33 cellular contexts compared by ENCODE assay signal in the genomic region with DNA sequence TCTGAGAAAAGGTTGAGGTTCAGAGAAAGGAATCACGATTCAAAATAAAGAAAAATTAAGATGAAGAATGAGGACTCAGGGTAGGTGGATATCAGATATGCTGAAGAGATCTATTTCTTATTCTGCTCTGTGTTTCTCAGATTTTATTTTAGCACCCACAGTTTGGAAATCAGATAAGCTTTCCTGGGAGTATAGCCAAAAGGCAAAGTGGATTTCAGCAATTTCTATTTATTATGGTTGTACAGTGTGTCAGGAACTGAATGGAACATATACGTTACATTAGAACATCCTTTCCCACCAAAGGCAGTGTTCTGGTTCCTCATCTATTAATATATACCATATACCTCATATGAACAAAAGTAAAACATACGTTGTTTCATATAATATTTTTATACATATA. TPM values are rescaled to one million over a fixed set of nuclear protein-coding genes. Genes with fewer than 3 reads are reported as not detected.
"Had no signal": no experiment of that assay in that cellular context is flagged by ENCODE, and none has a peak within 500 bp of the region (broad histone marks: within the 10 kb centered on the region; RNA-seq: fewer than 3 reads in every experiment).

No MANE protein-coding gene starts in this region.

- H3K27me3 Mint-ChIP-seq: activated CD4-positive, alpha-beta memory T cell treated with anti-CD3 and anti-CD28 coated beads for 36 hours; activated CD4-positive, alpha-beta T cell treated with anti-CD3 and anti-CD28 coated beads, Interleukin-2, amount 10 ng/mL, durations not matched to agents 24 days and 14 days; activated CD8-positive, alpha-beta memory T cell treated with anti-CD3 and anti-CD28 coated beads, Interleukin-2, amount 10 ng/mL, durations not matched to agents 7 days and 5 days; activated naive CD4-positive, alpha-beta T cell treated with anti-CD3 and anti-CD28 coated beads, Interleukin-2, amount 10 ng/mL, durations not matched to agents 7 days and 5 days; central memory CD8-positive, alpha-beta T cell; dendritic cell treated with granulocyte-macrophage colony-stimulating factor and Interleukin-4, amounts not matched to agents 40 ng/mL and 50 ng/mL, for 4 days; effector memory CD8-positive, alpha-beta T cell; T-helper 17 cell had no signal

- H3K36me3 Mint-ChIP-seq: activated CD4-positive, alpha-beta memory T cell treated with anti-CD3 and anti-CD28 coated beads for 36 hours; activated CD8-positive, alpha-beta memory T cell treated with anti-CD3 and anti-CD28 coated beads, Interleukin-2, amount 10 ng/mL, durations not matched to agents 7 days and 5 days; activated naive CD4-positive, alpha-beta T cell treated with anti-CD3 and anti-CD28 coated beads, Interleukin-2, amount 10 ng/mL, durations not matched to agents 7 days and 5 days; activated naive CD4-positive, alpha-beta T cell treated with anti-CD3 and anti-CD28 coated beads, Interleukin-2, amount 50 U/mL, for 72 hours; activated naive CD8-positive, alpha-beta T cell treated with anti-CD3 and anti-CD28 coated beads, Interleukin-2, amount 10 ng/mL, durations not matched to agents 7 days and 5 days had no signal

- H3K4me3 ChIP-seq: coronary artery, esophagus muscularis mucosa, gastrocnemius medialis, heart left ventricle had no signal

- H3K27me3 ChIP-seq: brain microvascular endothelial cell, esophagus muscularis mucosa, gastrocnemius medialis, heart left ventricle had no signal

- FAIRE-seq: astrocyte, bronchial epithelial cell had no signal

- H3K27ac Mint-ChIP-seq: activated CD4-positive, alpha-beta memory T cell treated with anti-CD3 and anti-CD28 coated beads for 36 hours; activated CD4-positive, alpha-beta T cell treated with anti-CD3 and anti-CD28 coated beads for 36 hours; activated CD4-positive, alpha-beta T cell treated with anti-CD3 and anti-CD28 coated beads, Interleukin-2, amount 10 ng/mL, durations not matched to agents 24 days and 14 days; activated CD8-positive, alpha-beta memory T cell treated with anti-CD3 and anti-CD28 coated beads, Interleukin-2, amount 10 ng/mL, durations not matched to agents 7 days and 5 days; activated CD8-positive, alpha-beta T cell treated with anti-CD3 and anti-CD28 coated beads, Interleukin-2, amount 10 ng/mL, durations not matched to agents 7 days and 5 days; activated naive CD4-positive, alpha-beta T cell treated with anti-CD3 and anti-CD28 coated beads, Interleukin-2, amount 10 ng/mL, durations not matched to agents 7 days and 5 days; activated naive CD4-positive, alpha-beta T cell treated with anti-CD3 and anti-CD28 coated beads, Interleukin-2, amount 50 U/mL, for 72 hours; activated naive CD8-positive, alpha-beta T cell treated with anti-CD3 and anti-CD28 coated beads, Interleukin-2, amount 10 ng/mL, durations not matched to agents 7 days and 5 days; activated T-helper 1 cell treated with anti-CD3 and anti-CD28 coated beads, Interleukin-12 subunit alpha, Interleukin-12 subunit beta, Interleukin-2, Interleukin-4 antibody, amounts not matched to agents 30 ng/mL and 10 ng/mL and 1 ng/mL, durations not matched to agents 14 hours and 24 hours and 36 hours; activated T-helper 2 cell treated with anti-CD3 and anti-CD28 coated beads, Interferon-gamma antibody, Interleukin-2, Interleukin-4, amounts not matched to agents 10 μg/mL and 5 μg/mL and 100 μg/mL, durations not matched to agents 14 hours and 24 hours and 36 hours; dendritic cell treated with granulocyte-macrophage colony-stimulating factor and Interleukin-4, amounts not matched to agents 40 ng/mL and 50 ng/mL, for 4 days; effector memory CD8-positive, alpha-beta T cell; T-helper 17 cell; T-helper 2 cell treated with Interferon-gamma antibody and Interleukin-4, amounts not matched to agents 5 μg/mL and 100 μg/mL, for 36 hours had no signal

- H3K4me3 Mint-ChIP-seq: activated CD4-positive, alpha-beta memory T cell treated with anti-CD3 and anti-CD28 coated beads for 36 hours; activated CD4-positive, alpha-beta T cell treated with anti-CD3 and anti-CD28 coated beads for 36 hours; activated CD4-positive, alpha-beta T cell treated with anti-CD3 and anti-CD28 coated beads, Interleukin-2, amount 10 ng/mL, durations not matched to agents 24 days and 14 days; activated CD8-positive, alpha-beta memory T cell treated with anti-CD3 and anti-CD28 coated beads, Interleukin-2, amount 10 ng/mL, durations not matched to agents 7 days and 5 days; activated CD8-positive, alpha-beta T cell treated with anti-CD3 and anti-CD28 coated beads, Interleukin-2, amount 10 ng/mL, durations not matched to agents 7 days and 5 days; activated naive CD4-positive, alpha-beta T cell treated with anti-CD3 and anti-CD28 coated beads, Interleukin-2, amount 10 ng/mL, durations not matched to agents 7 days and 5 days; activated naive CD8-positive, alpha-beta T cell treated with anti-CD3 and anti-CD28 coated beads, Interleukin-2, amount 10 ng/mL, durations not matched to agents 7 days and 5 days; activated T-helper 1 cell treated with anti-CD3 and anti-CD28 coated beads, Interleukin-12 subunit alpha, Interleukin-12 subunit beta, Interleukin-2, Interleukin-4 antibody, amounts not matched to agents 30 ng/mL and 10 ng/mL and 1 ng/mL, durations not matched to agents 14 hours and 24 hours and 36 hours; central memory CD8-positive, alpha-beta T cell; dendritic cell treated with granulocyte-macrophage colony-stimulating factor and Interleukin-4, amounts not matched to agents 40 ng/mL and 50 ng/mL, for 4 days; effector memory CD8-positive, alpha-beta T cell; T-helper 17 cell; T-helper 2 cell treated with Interferon-gamma antibody and Interleukin-4, amounts not matched to agents 5 μg/mL and 100 μg/mL, for 36 hours had no signal

- H3K9me3 Mint-ChIP-seq: activated CD4-positive, alpha-beta memory T cell treated with anti-CD3 and anti-CD28 coated beads for 36 hours; activated CD4-positive, alpha-beta T cell treated with anti-CD3 and anti-CD28 coated beads, Interleukin-2, amount 10 ng/mL, durations not matched to agents 24 days and 14 days; activated naive CD4-positive, alpha-beta T cell treated with anti-CD3 and anti-CD28 coated beads, Interleukin-2, amount 10 ng/mL, durations not matched to agents 7 days and 5 days; activated naive CD4-positive, alpha-beta T cell treated with anti-CD3 and anti-CD28 coated beads, Interleukin-2, amount 50 U/mL, for 72 hours; activated naive CD8-positive, alpha-beta T cell treated with anti-CD3 and anti-CD28 coated beads, Interleukin-2, amount 10 ng/mL, durations not matched to agents 7 days and 5 days; activated T-helper 1 cell treated with anti-CD3 and anti-CD28 coated beads, Interleukin-12 subunit alpha, Interleukin-12 subunit beta, Interleukin-2, Interleukin-4 antibody, amounts not matched to agents 30 ng/mL and 10 ng/mL and 1 ng/mL, durations not matched to agents 14 hours and 24 hours and 36 hours; activated T-helper 2 cell treated with anti-CD3 and anti-CD28 coated beads, Interferon-gamma antibody, Interleukin-2, Interleukin-4, amounts not matched to agents 10 μg/mL and 5 μg/mL and 100 μg/mL, durations not matched to agents 14 hours and 24 hours and 36 hours; central memory CD8-positive, alpha-beta T cell; dendritic cell treated with granulocyte-macrophage colony-stimulating factor and Interleukin-4, amounts not matched to agents 40 ng/mL and 50 ng/mL, for 4 days; effector memory CD8-positive, alpha-beta T cell; T-helper 2 cell treated with Interferon-gamma antibody and Interleukin-4, amounts not matched to agents 5 μg/mL and 100 μg/mL, for 36 hours had no signal

- H3K9me3 ChIP-seq: esophagus muscularis mucosa, gastrocnemius medialis, heart left ventricle had no signal

- ATAC-seq: activated CD4-positive, alpha-beta T cell treated with anti-CD3 and anti-CD28 coated beads for 36 hours; activated CD8-positive, alpha-beta memory T cell treated with anti-CD3 and anti-CD28 coated beads, Interleukin-2, amount 10 ng/mL, durations not matched to agents 7 days and 5 days; activated CD8-positive, alpha-beta T cell treated with anti-CD3 and anti-CD28 coated beads, Interleukin-2, amount 10 ng/mL, durations not matched to agents 7 days and 5 days; activated naive CD4-positive, alpha-beta T cell treated with anti-CD3 and anti-CD28 coated beads, Interleukin-2, amount 50 U/mL, for 72 hours; effector memory CD8-positive, alpha-beta T cell; gastrocnemius medialis; heart left ventricle; T-helper 17 cell had no signal

- H3K4me1 Mint-ChIP-seq: activated CD4-positive, alpha-beta T cell treated with anti-CD3 and anti-CD28 coated beads for 36 hours; activated CD4-positive, alpha-beta T cell treated with anti-CD3 and anti-CD28 coated beads, Interleukin-2, amount 10 ng/mL, durations not matched to agents 24 days and 14 days; activated CD8-positive, alpha-beta memory T cell treated with anti-CD3 and anti-CD28 coated beads, Interleukin-2, amount 10 ng/mL, durations not matched to agents 7 days and 5 days; activated naive CD4-positive, alpha-beta T cell treated with anti-CD3 and anti-CD28 coated beads, Interleukin-2, amount 10 ng/mL, durations not matched to agents 7 days and 5 days; activated naive CD8-positive, alpha-beta T cell treated with anti-CD3 and anti-CD28 coated beads, Interleukin-2, amount 10 ng/mL, durations not matched to agents 7 days and 5 days; central memory CD8-positive, alpha-beta T cell; T-helper 17 cell had no signal

- H3K27ac ChIP-seq: brain microvascular endothelial cell, coronary artery, esophagus muscularis mucosa, gastrocnemius medialis, heart left ventricle had no signal

- H3K4me1 ChIP-seq: esophagus muscularis mucosa, gastrocnemius medialis, heart left ventricle had no signal

- DNase-seq: activated CD4-positive, alpha-beta memory T cell treated with anti-CD3 and anti-CD28 coated beads for 36 hours; activated CD4-positive, alpha-beta T cell treated with anti-CD3 and anti-CD28 coated beads for 36 hours; activated CD4-positive, alpha-beta T cell treated with anti-CD3 and anti-CD28 coated beads, Interleukin-2, amount 10 ng/mL, durations not matched to agents 24 days and 14 days; activated CD4-positive, CD25-positive, alpha-beta regulatory T cell; activated CD4-positive, CD25-positive, alpha-beta regulatory T cell treated with anti-CD3 and anti-CD28 coated beads, Interleukin-2, amount 50 U/mL, for 72 hours; activated CD8-positive, alpha-beta memory T cell treated with anti-CD3 and anti-CD28 coated beads, Interleukin-2, amount 10 ng/mL, durations not matched to agents 7 days and 5 days; activated CD8-positive, alpha-beta memory T cell treated with anti-CD3 and anti-CD28 coated beads, Interleukin-2, amount 50 U/mL, for 4 hours; activated CD8-positive, alpha-beta T cell treated with anti-CD3 and anti-CD28 coated beads, Interleukin-2, amount 10 ng/mL, durations not matched to agents 7 days and 5 days; activated effector memory CD4-positive, alpha-beta T cell treated with anti-CD3 and anti-CD28 coated beads, Interleukin-2, amount 50 U/mL, for 16 hours; activated naive CD4-positive, alpha-beta T cell treated with anti-CD3 and anti-CD28 coated beads, Interleukin-2, amount 10 ng/mL, durations not matched to agents 7 days and 5 days; activated naive CD8-positive, alpha-beta T cell treated with anti-CD3 and anti-CD28 coated beads, Interleukin-2, amount 10 ng/mL, durations not matched to agents 7 days and 5 days; activated T-cell treated with anti-CD3 and anti-CD28 coated beads, Interleukin-2, amount 50 U/mL, for 1 hour; activated T-cell treated with anti-CD3 and anti-CD28 coated beads, Interleukin-2, amount 50 U/mL, for 48 hours; amniotic stem cell; brain microvascular endothelial cell; effector CD4-positive, alpha-beta T cell; effector memory CD8-positive, alpha-beta T cell; erythroblast; gastrocnemius medialis; glutamatergic neuron; heart left ventricle; T-helper 17 cell had no signal

RNA-seq across cellular contexts. Expression of gene PEX5L, which starts 18.9 kb away (rescaled TPM):
- total RNA-seq: activated CD4-positive, alpha-beta memory T cell treated with anti-CD3 and anti-CD28 coated beads for 36 hours; activated CD8-positive, alpha-beta memory T cell treated with anti-CD3 and anti-CD28 coated beads for 36 hours; activated CD8-positive, alpha-beta T cell treated with anti-CD3 and anti-CD28 coated beads, Interleukin-2, amount 10 ng/mL, durations not matched to agents 7 days and 5 days; activated naive CD4-positive, alpha-beta T cell treated with anti-CD3 and anti-CD28 coated beads, Interleukin-2, amount 50 U/mL, for 72 hours; activated naive CD8-positive, alpha-beta T cell treated with anti-CD3 and anti-CD28 coated beads, Interleukin-2, amount 10 ng/mL, durations not matched to agents 7 days and 5 days; T-helper 17 cell had no signal
